ENCODE assay signal across 24 cellular contexts in genomic region chr7:155387066-155387620, GRCh38.
"Had no signal": no experiment of that assay in that cellular context is flagged by ENCODE, and none has a peak within 500 bp of the region (broad histone marks: within the 10 kb centered on the region; RNA-seq: fewer than 3 reads in every experiment).

No MANE protein-coding gene starts in this region.

- H3K36me3 Mint-ChIP-seq: mesothelial cell of epicardium had no signal

- H3K27ac Mint-ChIP-seq: dendritic cell treated with granulocyte-macrophage colony-stimulating factor and Interleukin-4, amounts not matched to agents 40 ng/mL and 50 ng/mL, for 4 days; effector memory CD8-positive, alpha-beta T cell; endodermal cell; mesothelial cell of epicardium had no signal

- H3K9me3 Mint-ChIP-seq: dendritic cell treated with granulocyte-macrophage colony-stimulating factor and Interleukin-4, amounts not matched to agents 40 ng/mL and 50 ng/mL, for 4 days; effector memory CD8-positive, alpha-beta T cell; endodermal cell; mesothelial cell of epicardium had no signal

- H3K4me3 ChIP-seq: colonic mucosa, esophagus squamous epithelium, gastrocnemius medialis, heart right ventricle, left lung, lower lobe of right lung, mucosa of descending colon had no signal

- H3K27ac ChIP-seq: colonic mucosa, epithelial cell of prostate, esophagus squamous epithelium, gastrocnemius medialis, heart right ventricle, left lung, lower lobe of right lung had no signal

- H3K9me3 ChIP-seq: colonic mucosa, esophagus squamous epithelium, gastrocnemius medialis, heart right ventricle, left lung, lower lobe of right lung, mucosa of descending colon had no signal

- H3K4me1 ChIP-seq: colonic mucosa had no signal

- ATAC-seq: effector memory CD8-positive, alpha-beta T cell; esophagus mucosa; gastrocnemius medialis; heart right ventricle; left cardiac atrium; left lung; left ventricle myocardium superior; lower lobe of right lung; mucosa of descending colon had no signal

- H3K4me3 Mint-ChIP-seq: dendritic cell treated with granulocyte-macrophage colony-stimulating factor and Interleukin-4, amounts not matched to agents 40 ng/mL and 50 ng/mL, for 4 days; effector memory CD8-positive, alpha-beta T cell; endodermal cell; mesothelial cell of epicardium had no signal

- H3K4me1 Mint-ChIP-seq: endodermal cell, mesothelial cell of epicardium had no signal

- H3K36me3 ChIP-seq: colonic mucosa, esophagus squamous epithelium, gastrocnemius medialis, heart right ventricle, left lung, lower lobe of right lung had no signal

- DNase-seq: colonic mucosa; cortex of kidney; effector CD8-positive, alpha-beta T cell; effector memory CD8-positive, alpha-beta T cell; endodermal cell; erythroblast; esophagus squamous epithelium; foreskin fibroblast; foreskin melanocyte; gastrocnemius medialis; glutamatergic neuron; head of caudate nucleus; heart right ventricle; hippocampal formation; left cardiac atrium; left ventricle myocardium superior; lower lobe of right lung; mesenchymal stem cell had no signal
